22 cellular contexts compared by ENCODE assay signal in genomic region chr7:89477991-89478390, GRCh38.
DNase-seq lines count a peak whose midpoint lies in the region; ATAC-seq, FAIRE-seq and TF ChIP-seq lines count a peak whose summit lies in the region.
"Had no signal": no experiment of that assay in that cellular context is flagged by ENCODE, and none has a peak within 500 bp of the region (broad histone marks: within the 10 kb centered on the region; RNA-seq: fewer than 3 reads in every experiment).

No MANE protein-coding gene starts in this region.

- H3K18ac ChIP-seq in H1 (ENCODE audit: extremely low read depth, low read length), result no peak overlapping the region

- 78% methylated on average over 3 of the region's 3 CpGs; no CpG with 5 or more reads in 1 of the 2 experiments for WGBS in H1 (ENCODE audit: extremely low coverage in 1 of 2, insufficient coverage in 1 of 2, insufficient read length in 1 of 2, insufficient replicate concordance in 2 of 2, low coverage in 1 of 2, low lambda C conversion rate in 2 of 2, missing lambda C conversion rate in 1 of 2), 2 experiments

- TF ChIP-seq RAD21 in H1 (IDR thresholded peaks at IDR 0.05 in 1 of 2, conservative IDR thresholded peaks at IDR 0.05 in 1 of 2; ENCODE audit: low read depth in 2 of 2, low read length in 2 of 2), result no peak

- TF ChIP-seq CTCF in GM23338 (conservative IDR thresholded peaks at IDR 0.05; ENCODE audit: low read depth in 2 of 2) (no peak), H1 (IDR thresholded peaks at IDR 0.05; ENCODE audit: control extremely low read depth in 1 of 3, insufficient read depth in 1 of 3, low read depth in 1 of 3, low read length in 3 of 3) (no peak), neural progenitor cell (IDR thresholded peaks at IDR 0.05) (no peak)

- H3K27me3 ChIP-seq in GM23338 (ENCODE audit: insufficient read depth) (no peaks in the 10 kb centered on the region), H1 (replicated peaks in 1 of 4; ENCODE audit: control insufficient read depth in 3 of 4, extremely low read depth in 1 of 4, insufficient read depth in 3 of 4, low read length in 3 of 4) (no peaks in the 10 kb centered on the region), neural progenitor cell (no peaks in the 10 kb centered on the region)
- H3K27me3 ChIP-seq: BLaER1 had no signal

- H3K4me1 ChIP-seq in GM23338 (ENCODE audit: insufficient read depth), result no peaks in the 10 kb centered on the region
- no peaks in the 10 kb centered on the region for H3K4me1 ChIP-seq in H1 (replicated peaks in 1 of 4; ENCODE audit: control insufficient read depth in 3 of 4, insufficient read depth in 4 of 4, low read length in 3 of 4)
- no peaks in the 10 kb centered on the region for H3K4me1 ChIP-seq in neural progenitor cell
- H3K4me1 ChIP-seq: BLaER1, Caco-2 had no signal

- no peak overlapping the region for H3K56ac ChIP-seq in H1 (replicated peaks; ENCODE audit: insufficient read length, low read depth, low read length)

- no peak overlapping the region for H4K5ac ChIP-seq in H1 (ENCODE audit: insufficient read length, low read depth, low read length)

- H4K8ac ChIP-seq in H1 (ENCODE audit: extremely low read depth, insufficient read depth, low read length), result no peak overlapping the region

- H2AK5ac ChIP-seq in H1 (ENCODE audit: low read depth, low read length), result no peak overlapping the region

- DNase-seq in GM23338 (ENCODE audit: low spot score), result peak; percentile 32
- no peak for DNase-seq in H1 (ENCODE audit: low read depth in 1 of 2, low spot score in 2 of 2)
- DNase-seq in iPS-NIHi11 (ENCODE audit: low spot score), result peak; percentile 9
- DNase-seq in neural progenitor cell (ENCODE audit: low spot score), result no peak
- no peak for DNase-seq in hippocampal formation (lab: John Stamatoyannopoulos, UW)
- DNase-seq: Caco-2; CD4-positive, CD25-positive, alpha-beta regulatory T cell; CD8-positive, alpha-beta T cell; DMS 273 treated with DMSO at 0.1 percent for 48 hours; DMS79; EL; GDM1; H9 had no signal

- POLR2A ChIA-PET in H1 (lab: Charles Lee; ENCODE audit: partially characterized antibody), result no interaction called here

- no peak overlapping the region for H2BK120ac ChIP-seq in H1 (replicated peaks; ENCODE audit: low read depth, low read length)

- TF ChIP-seq POLR2A in H1 (IDR thresholded peaks at IDR 0.05; ENCODE audit: control extremely low read depth in 1 of 2, low read depth in 2 of 2, low read length in 2 of 2), result no peak

- no peak for FAIRE-seq in H1 (lab: Jason Lieb, UNC)
- FAIRE-seq: GM12891, GM18507 had no signal

- no peak overlapping the region for H3K4ac ChIP-seq in H1 (replicated peaks; ENCODE audit: insufficient read length, low read depth, low read length)

- no peak overlapping the region for H4K91ac ChIP-seq in H1 (replicated peaks; ENCODE audit: insufficient read length, low read length)

- H2AFZ ChIP-seq in GM23338 (0 out of 2 replicates have a peak overlapping the region, but pooled peaks have one; percentile 6), H1 (ENCODE audit: low read length) (peak overlapping the region; percentile 78), neural progenitor cell (replicated peaks) (peak overlapping the region; percentile 42)

- ATAC-seq in GM23338 (peak; percentile 53), HG03469 (IDR thresholded peaks at IDR 0.05; ENCODE audit: unreplicated experiment) (no peak), GM21367 (IDR thresholded peaks at IDR 0.05; ENCODE audit: unreplicated experiment) (no peak)
- ATAC-seq: CD8-positive, alpha-beta T cell; HCT116 had no signal

- H2BK15ac ChIP-seq in H1 (ENCODE audit: low read length), result no peak overlapping the region

- H3K36me3 Mint-ChIP-seq in GM23338 (ENCODE audit: low read depth), result no peaks in the 10 kb centered on the region
- no peaks in the 10 kb centered on the region for H3K36me3 Mint-ChIP-seq in neural progenitor cell
- H3K36me3 Mint-ChIP-seq: CD4-positive, CD25-positive, alpha-beta regulatory T cell; CD8-positive, alpha-beta T cell had no signal

- H3K9me3 ChIP-seq in H1 (ENCODE audit: insufficient read depth in 2 of 2, low read depth in 1 of 2, low read length in 1 of 2) (no peaks in the 10 kb centered on the region), neural progenitor cell (ENCODE audit: low read depth) (no peaks in the 10 kb centered on the region)
- H3K9me3 ChIP-seq: BLaER1, Caco-2 had no signal

- H3F3A ChIP-seq in GM23338 (replicated peaks; ENCODE audit: low read depth) (no peaks in the 10 kb centered on the region), neural progenitor cell (ENCODE audit: low read depth) (no peaks in the 10 kb centered on the region)

- no peak overlapping the region for H3K4me3 Mint-ChIP-seq in GM23338
- H3K4me3 Mint-ChIP-seq in neural progenitor cell, result no peak overlapping the region
- H3K4me3 Mint-ChIP-seq: B cell; CD4-positive, CD25-positive, alpha-beta regulatory T cell; CD8-positive, alpha-beta T cell; H9 had no signal

- H3K27me3 Mint-ChIP-seq in GM23338 (ENCODE audit: insufficient read depth, low read depth, poor library complexity) (no peaks in the 10 kb centered on the region), neural progenitor cell (ENCODE audit: insufficient read depth, low read depth) (no peaks in the 10 kb centered on the region)
- H3K27me3 Mint-ChIP-seq: B cell; CD4-positive, CD25-positive, alpha-beta regulatory T cell had no signal

- H3K4me2 ChIP-seq in GM23338 (no peak overlapping the region), H1 (ENCODE audit: insufficient read depth in 1 of 2, low read depth in 2 of 2, low read length in 2 of 2) (no peak overlapping the region), neural progenitor cell (no peak overlapping the region)
- H3K4me2 ChIP-seq: BLaER1 had no signal

- H3K4me1 Mint-ChIP-seq in GM23338 (no peaks in the 10 kb centered on the region), neural progenitor cell (no peaks in the 10 kb centered on the region)
- H3K4me1 Mint-ChIP-seq: B cell; CD4-positive, CD25-positive, alpha-beta regulatory T cell; H9 had no signal

- H3K36me3 ChIP-seq in GM23338 (ENCODE audit: insufficient read depth) (no peaks in the 10 kb centered on the region), H1 (ENCODE audit: control insufficient read depth in 2 of 4, insufficient read depth in 4 of 4, low read length in 3 of 4) (no peaks in the 10 kb centered on the region), neural progenitor cell (no peaks in the 10 kb centered on the region)
- H3K36me3 ChIP-seq: BLaER1 had no signal

- H3K23ac ChIP-seq in H1 (ENCODE audit: insufficient read length), result no peak overlapping the region

- H3K9ac ChIP-seq in H1 (replicated peaks in 1 of 4; ENCODE audit: extremely low read depth in 1 of 4, low read depth in 3 of 4, low read length in 3 of 4), result no peak overlapping the region
- no peak overlapping the region for H3K9ac ChIP-seq in neural progenitor cell
- H3K9ac ChIP-seq: BLaER1 had no signal

- H3K79me2 ChIP-seq in GM23338 (replicated peaks; ENCODE audit: insufficient read depth) (no peaks in the 10 kb centered on the region), H1 (ENCODE audit: control insufficient read depth in 1 of 2, insufficient read depth in 2 of 2, low read length in 2 of 2) (no peaks in the 10 kb centered on the region), neural progenitor cell (ENCODE audit: low read depth) (no peaks in the 10 kb centered on the region)

- no peaks in the 10 kb centered on the region for H4K20me1 ChIP-seq in GM23338 (replicated peaks; ENCODE audit: insufficient read depth)
- H4K20me1 ChIP-seq in H1 (replicated peaks in 1 of 2; ENCODE audit: control insufficient read depth in 1 of 2, insufficient read depth in 2 of 2, low read length in 2 of 2), result no peaks in the 10 kb centered on the region
- no peaks in the 10 kb centered on the region for H4K20me1 ChIP-seq in neural progenitor cell (ENCODE audit: low read depth)
- H4K20me1 ChIP-seq: BLaER1 had no signal

- H2BK5ac ChIP-seq in H1 (ENCODE audit: low read depth, low read length), result no peak overlapping the region

- H3K9me3 Mint-ChIP-seq in GM23338 (no peaks in the 10 kb centered on the region), neural progenitor cell (no peaks in the 10 kb centered on the region)
- H3K9me3 Mint-ChIP-seq: CD8-positive, alpha-beta T cell; H9 had no signal

- no peak overlapping the region for H3K27ac ChIP-seq in GM23338 (ENCODE audit: low read depth)
- H3K27ac ChIP-seq in H1 (ENCODE audit: low read depth, low read length), result no peak overlapping the region
- no peak overlapping the region for H3K27ac ChIP-seq in neural progenitor cell
- H3K27ac ChIP-seq: 22Rv1, BLaER1, C4-2B had no signal

- TF ChIP-seq EP300 in H1 (IDR thresholded peaks at IDR 0.05; ENCODE audit: borderline replicate concordance in 1 of 2, low read depth in 2 of 2, low read length in 2 of 2), result no peak

- CTCF ChIA-PET in H1 (lab: Charles Lee; ENCODE audit: partially characterized antibody), result interaction anchor here (0.6 kb wide), 1 partner anchor 280 kb away, joined by 3 read pairs; no protein-coding TSS in a partner anchor

- no peak overlapping the region for H3K14ac ChIP-seq in H1 (ENCODE audit: insufficient read length)

- H3K9me2 ChIP-seq in GM23338 (ENCODE audit: insufficient read depth), result no peaks in the 10 kb centered on the region

- no peak overlapping the region for H3K27ac Mint-ChIP-seq in GM23338
- no peak overlapping the region for H3K27ac Mint-ChIP-seq in neural progenitor cell
- H3K27ac Mint-ChIP-seq: B cell; CD4-positive, CD25-positive, alpha-beta regulatory T cell; CD8-positive, alpha-beta T cell; H9 had no signal

- H3K23me2 ChIP-seq in H1 (ENCODE audit: low read depth, low read length), result no peaks in the 10 kb centered on the region

- H2BK20ac ChIP-seq in H1 (ENCODE audit: low read length), result no peak overlapping the region

- no peak overlapping the region for H2BK12ac ChIP-seq in H1 (ENCODE audit: low read depth, low read length)

- H3K4me3 ChIP-seq in GM23338 (no peak overlapping the region), H1 (ENCODE audit: extremely low read depth in 1 of 4, insufficient read depth in 2 of 4, low read depth in 3 of 4, low read length in 4 of 4) (no peak overlapping the region), neural progenitor cell (no peak overlapping the region)
- H3K4me3 ChIP-seq: BLaER1 had no signal

- no peaks in the 10 kb centered on the region for H3K79me1 ChIP-seq in H1 (ENCODE audit: low read depth, low read length)

TF ChIP-seq in GM23338, 12 proteins besides CTCF, POLR2A, EP300 and RAD21 (continues in another document):
- TF ChIP-seq STAT1 (IDR thresholded peaks at IDR 0.05; ENCODE audit: unreplicated experiment), result no peak

TF ChIP-seq in H1, 55 proteins besides CTCF, POLR2A, EP300 and RAD21:
- no peak for TF ChIP-seq ASH2L (IDR thresholded peaks at IDR 0.05; ENCODE audit: low read length)
- peak; percentile 38; the same call in 1 of the 2 replicates for TF ChIP-seq SIX5 (IDR thresholded peaks at IDR 0.05; ENCODE audit: low read depth, low read length)

Comparison
In these comparisons a context has a peak if more than half of its experiments do, and no peak if none do; other contexts are left out.
1. DNase-seq: peak in GM23338 (single experiment) and iPS-NIHi11 (single experiment); none in H1 (0 of 2), neural progenitor cell (single experiment) and hippocampal formation (0 of 2).
2. H2AFZ ChIP-seq: peak in every context shown above with its lines; median percentile 78 in H1; 42 in neural progenitor cell; 6 in GM23338.